Comparison of ENCODE assay signal across 8 cellular contexts in genomic region chr1:100539836-100540536, GRCh38. TPM values are rescaled to one million over a fixed set of nuclear protein-coding genes. Genes with fewer than 3 reads are reported as not detected.
DNase-seq lines count a peak whose midpoint lies in the region.

No MANE protein-coding gene starts in this region.

- H3K9me3 ChIP-seq in esophagus (ENCODE audit: control insufficient read depth in 2 of 2, insufficient read depth in 1 of 2, low read depth in 1 of 2, low read length in 1 of 2) (no peaks in the 10 kb centered on the region), neuron (ENCODE audit: low read length) (no peaks in the 10 kb centered on the region)

- in situ Hi-C loops in ACHN (cut with HindIII; ENCODE audit: low pct_ligation_motif_present, low pct_unique_long_range_greater_than_20kb, low sequenced_read_pairs): no loop called here

- H3K4me3 ChIP-seq in esophagus (ENCODE audit: low read depth in 1 of 2, low read length in 2 of 2) (peak overlapping the region; percentile 34 to 38), neuron (ENCODE audit: low read length) (peak overlapping the region; percentile 39)

- peak in 2 of 3 experiments; percentile 78 to 81 for DNase-seq in NCI-H1417 (lab: John Stamatoyannopoulos, UW)
- DNase-seq in NCI-H1417 treated with DMSO at 0.1 percent for 48 hours (lab: John Stamatoyannopoulos, UW): no peak
- peak; percentile 10 for DNase-seq in SK-N-DZ (ENCODE audit: low spot score)
- DNase-seq in nucleus accumbens (lab: John Stamatoyannopoulos, UW): no peak
- DNase-seq in ACHN: no peak
- no peak for DNase-seq in NCI-H1105 treated with DMSO at 0.1 percent for 48 hours (lab: John Stamatoyannopoulos, UW)

- H3K4me1 ChIP-seq in esophagus (ENCODE audit: control insufficient read depth in 2 of 2, insufficient read depth in 2 of 2, low read length in 1 of 2): peaks cover 3 to 11% of the 10 kb centered on the region in 2 donors
- H3K4me1 ChIP-seq in neuron (ENCODE audit: insufficient read depth, low read length): peaks cover 21% of the 10 kb centered on the region

- peaks cover 0 to 7% of the 10 kb centered on the region in 2 donors for H3K27me3 ChIP-seq in esophagus (ENCODE audit: control insufficient read depth in 1 of 2, insufficient read depth in 2 of 2, low read length in 2 of 2)
- peaks cover 57% of the 10 kb centered on the region for H3K27me3 ChIP-seq in neuron (ENCODE audit: insufficient read depth, low read length)

- H3K27ac ChIP-seq in esophagus (ENCODE audit: low read depth in 2 of 2, low read length in 1 of 2): no peak overlapping the region

- peak overlapping the region; percentile 89 for H2AFZ ChIP-seq in neuron (ENCODE audit: low read depth, low read length)

- H3K36me3 ChIP-seq in esophagus (ENCODE audit: control insufficient read depth in 2 of 2, insufficient read depth in 2 of 2, low read length in 1 of 2): no peaks in the 10 kb centered on the region
- H3K36me3 ChIP-seq in neuron (ENCODE audit: insufficient read depth, low read length): no peaks in the 10 kb centered on the region

- 12 to 14% methylated on average over 56 to 57 of the region's 57 CpGs for WGBS in esophagus, 2 donors

RNA-seq across cellular contexts. Expression of gene GPR88, which starts 2.0 kb away (rescaled TPM):
- polyA plus RNA-seq in SK-N-DZ (2014; cell fraction: cytosol; rRNA removed): 0.03 TPM in 1 of 2 replicates, not detected in the other
- polyA plus RNA-seq in SK-N-DZ (2014; cell fraction: nucleus; rRNA removed): not detected in 2 replicates
- under 1 TPM in 1 of 2 donors, not detected in 1; 0.02 TPM for polyA plus RNA-seq in esophagus

Comparison
In these comparisons a context has a peak if more than half of its experiments do, and no peak if none do; other contexts are left out.
1. DNase-seq: peak in NCI-H1417 (2 of 3) and SK-N-DZ (single experiment); none in NCI-H1417 treated with DMSO at 0.1 percent for 48 hours (single experiment), nucleus accumbens (0 of 56), ACHN (single experiment) and NCI-H1105 treated with DMSO at 0.1 percent for 48 hours (single experiment).